In genomic region chr14:96261772-96262485, GRCh38 we compare ENCODE assay signal across 1 cellular context.
TF ChIP-seq lines count a peak whose summit lies in the region.

No MANE protein-coding gene starts in this region.

TF ChIP-seq in IMR-90, 13 proteins besides CTCF, POLR2A, EP300 and RAD21:
- no peak for TF ChIP-seq USF2 (IDR thresholded peaks at IDR 0.05; ENCODE audit: low read depth, low read length)
- no peak for TF ChIP-seq MXI1 (IDR thresholded peaks at IDR 0.05; ENCODE audit: borderline replicate concordance, low read depth, low read length)
- no peak for TF ChIP-seq NFE2L2 (IDR thresholded peaks at IDR 0.05; ENCODE audit: low read depth, low read length)
- no peak for TF ChIP-seq CHD1 (IDR thresholded peaks at IDR 0.05; ENCODE audit: low read depth, low read length)
- no peak for TF ChIP-seq CEBPB (IDR thresholded peaks at IDR 0.05; ENCODE audit: low read depth, low read length)
- no peak for TF ChIP-seq SMC3 (IDR thresholded peaks at IDR 0.05; ENCODE audit: low read depth, low read length)
- TF ChIP-seq, protein P1, sequence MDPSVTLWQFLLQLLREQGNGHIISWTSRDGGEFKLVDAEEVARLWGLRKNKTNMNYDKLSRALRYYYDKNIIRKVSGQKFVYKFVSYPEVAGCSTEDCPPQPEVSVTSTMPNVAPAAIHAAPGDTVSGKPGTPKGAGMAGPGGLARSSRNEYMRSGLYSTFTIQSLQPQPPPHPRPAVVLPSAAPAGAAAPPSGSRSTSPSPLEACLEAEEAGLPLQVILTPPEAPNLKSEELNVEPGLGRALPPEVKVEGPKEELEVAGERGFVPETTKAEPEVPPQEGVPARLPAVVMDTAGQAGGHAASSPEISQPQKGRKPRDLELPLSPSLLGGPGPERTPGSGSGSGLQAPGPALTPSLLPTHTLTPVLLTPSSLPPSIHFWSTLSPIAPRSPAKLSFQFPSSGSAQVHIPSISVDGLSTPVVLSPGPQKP (IDR thresholded peaks at IDR 0.05; ENCODE audit: borderline replicate concordance, low read depth, low read length): no peak
- TF ChIP-seq RCOR1 (IDR thresholded peaks at IDR 0.05; ENCODE audit: insufficient replicate concordance, low read length): no peak
- no peak for TF ChIP-seq MAZ (IDR thresholded peaks at IDR 0.05; ENCODE audit: borderline replicate concordance, low read depth, low read length)
- no peak for TF ChIP-seq FOS (IDR thresholded peaks at IDR 0.05; ENCODE audit: low read depth, low read length)
- no peak for TF ChIP-seq MAFK (IDR thresholded peaks at IDR 0.05; ENCODE audit: low read depth, low read length)
- TF ChIP-seq BHLHE40 (IDR thresholded peaks at IDR 0.05; ENCODE audit: low read depth, low read length): no peak
- no peak for TF ChIP-seq RFX5 (IDR thresholded peaks at IDR 0.05; ENCODE audit: low read depth, low read length)
